Comparison of ENCODE assay signal across 1 cellular context in genomic region chr14:102498678-102499265, GRCh38.
TF ChIP-seq lines count a peak whose summit lies in the region.

No MANE protein-coding gene starts in this region.

TF ChIP-seq in HepG2, 621 proteins besides CTCF, POLR2A, EP300 and RAD21 (continued from another document):
- TF ChIP-seq ZBTB38 (CRISPR knock-in tag; IDR thresholded peaks at IDR 0.05), result peak; percentile 3; the same call in 1 of the 2 replicates
- TF ChIP-seq HIVEP1 (CRISPR knock-in tag; IDR thresholded peaks at IDR 0.05), result no peak
